19 cellular contexts compared by ENCODE assay signal in the genomic region with DNA sequence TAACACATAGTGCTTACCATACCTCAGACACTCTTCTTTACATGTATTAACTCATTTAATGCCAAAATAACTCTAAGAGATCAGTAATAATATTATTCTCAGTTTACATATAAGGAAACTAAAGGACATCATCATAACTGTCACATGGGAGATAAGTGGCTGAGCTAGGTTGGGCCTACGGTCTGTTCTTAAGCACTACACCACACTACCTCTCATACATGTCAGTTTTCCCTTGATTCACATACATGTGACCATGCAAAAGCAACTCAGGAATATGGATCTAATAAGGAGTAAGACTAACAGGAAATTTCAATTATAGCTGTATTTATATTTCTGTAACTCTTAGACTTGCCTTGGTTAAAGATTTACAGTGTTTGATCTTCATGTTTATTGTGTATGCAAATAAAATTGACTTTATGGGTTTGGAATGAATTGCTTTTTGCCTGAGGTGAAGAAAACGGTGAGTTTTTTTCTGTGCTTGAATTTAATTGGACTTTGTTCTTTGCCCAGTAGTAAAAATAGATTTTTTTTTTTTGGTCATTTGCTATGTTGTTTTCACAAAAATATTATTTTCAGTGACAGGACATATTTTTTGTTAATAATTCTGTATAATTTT.
DNase-seq lines count a peak whose midpoint lies in the region; ATAC-seq, FAIRE-seq and TF ChIP-seq lines count a peak whose summit lies in the region.
"Had no signal": no experiment of that assay in that cellular context is flagged by ENCODE, and none has a peak within 500 bp of the region (broad histone marks: within the 10 kb centered on the region; RNA-seq: fewer than 3 reads in every experiment).

No MANE protein-coding gene starts in this region.

- H3K27me3 ChIP-seq in hepatocyte, result no peaks in the 10 kb centered on the region
- H3K27me3 ChIP-seq in osteoblast (ENCODE audit: insufficient read depth, low read length), result no peaks in the 10 kb centered on the region

- no peaks in the 10 kb centered on the region for H3K27me3 Mint-ChIP-seq in stimulated activated memory B cell treated with anti-CD40 and anti-IgM and Interleukin-4, amounts not matched to agents 10 μg/mL and 1 μg/mL and 100 μg/mL, for 72 hours
- H3K27me3 Mint-ChIP-seq: B cell had no signal

- DNase-seq in A549 (ENCODE audit: low read depth in 1 of 2, low spot score in 1 of 2), result no peak
- peak; percentile 38 for DNase-seq in NCI-H526 treated with DMSO at 0.1 percent for 48 hours (lab: John Stamatoyannopoulos, UW)
- DNase-seq in hepatocyte (ENCODE audit: low spot score), result no peak
- DNase-seq in osteoblast (ENCODE audit: insufficient read length, low spot score, missing footprints), result peak; percentile 6
- no peak for DNase-seq in COLO829 (ENCODE audit: low spot score)
- DNase-seq in NCI-H1930 (lab: John Stamatoyannopoulos, UW), result no peak
- DNase-seq: DMS79, H7, MV-4-11, NCI-H1105 treated with DMSO at 0.1 percent for 48 hours, NCI-H2081 treated with DMSO at 0.1 percent for 48 hours, NCI-H2171 treated with DMSO at 0.1 percent for 48 hours, NCI-H446, Right ventricle myocardium superior had no signal

- no peak for TF ChIP-seq POLR2A in A549 (IDR thresholded peaks at IDR 0.05; ENCODE audit: low read length)

- H3K9me3 ChIP-seq in A549 (no peaks in the 10 kb centered on the region), hepatocyte (ENCODE audit: low read depth) (no peaks in the 10 kb centered on the region), osteoblast (ENCODE audit: low read depth, low read length) (no peaks in the 10 kb centered on the region)

- POLR2A ChIA-PET in A549 (lab: Yijun Ruan, JAX), result no interaction called here

- no peaks in the 10 kb centered on the region for H3K9me3 Mint-ChIP-seq in stimulated activated memory B cell treated with anti-CD40 and anti-IgM and Interleukin-4, amounts not matched to agents 10 μg/mL and 1 μg/mL and 100 μg/mL, for 72 hours

- ATAC-seq in A549 (no peak), HG03175 (IDR thresholded peaks at IDR 0.05; ENCODE audit: unreplicated experiment) (no peak)
- ATAC-seq in stimulated activated memory B cell treated with anti-CD40 and anti-IgM and Interleukin-4, amounts not matched to agents 10 μg/mL and 1 μg/mL and 100 μg/mL, for 72 hours, result no peak

- H3K79me2 ChIP-seq in hepatocyte (peaks cover 14% of the 10 kb centered on the region), osteoblast (ENCODE audit: insufficient read depth, low read length) (no peaks in the 10 kb centered on the region)

- H3K27ac ChIP-seq in A549 (no peak overlapping the region), hepatocyte (no peak overlapping the region), osteoblast (ENCODE audit: low read depth, low read length) (no peak overlapping the region)
- H3K27ac ChIP-seq: HL-60, KMS-11 had no signal

- no peak for TF ChIP-seq RAD21 in A549 (conservative IDR thresholded peaks at IDR 0.05 in 1 of 2, IDR thresholded peaks at IDR 0.05 in 1 of 2)

- WGBS in A549 (ENCODE audit: missing lambda C conversion rate), result 70% methylated on average over 2 of the region's 2 CpGs
- 63% methylated on average over 2 of the region's 2 CpGs for WGBS in hepatocyte (ENCODE audit: low lambda C conversion rate, missing lambda C conversion rate)

- H3K4me2 ChIP-seq in A549, result no peak overlapping the region
- H3K4me2 ChIP-seq in hepatocyte, result peak overlapping the region; percentile 7
- H3K4me2 ChIP-seq in osteoblast (ENCODE audit: insufficient read depth, low read length), result no peak overlapping the region
- H3K4me2 ChIP-seq: KMS-11 had no signal

- H3K4me3 ChIP-seq in A549, result no peak overlapping the region
- H3K4me3 ChIP-seq in hepatocyte, result no peak overlapping the region
- no peak overlapping the region for H3K4me3 ChIP-seq in osteoblast (ENCODE audit: insufficient read depth, low read length)

- TF ChIP-seq CTCF in A549 (IDR thresholded peaks at IDR 0.05) (no peak), hepatocyte (IDR thresholded peaks at IDR 0.05; ENCODE audit: poor library complexity) (no peak), osteoblast (IDR thresholded peaks at IDR 0.05; ENCODE audit: extremely low read depth, low read depth, low read length) (no peak)

- H2AFZ ChIP-seq in hepatocyte (no peak overlapping the region), osteoblast (ENCODE audit: low read length) (no peak overlapping the region)

- H4K20me1 ChIP-seq in hepatocyte (ENCODE audit: insufficient read depth, poor library complexity, severe bottlenecking) (no peaks in the 10 kb centered on the region), osteoblast (ENCODE audit: insufficient read depth, low read length) (no peaks in the 10 kb centered on the region)

- FAIRE-seq in A549 (lab: Jason Lieb, UNC), result peak; percentile 36

- CTCF ChIA-PET in A549 (lab: Yijun Ruan, JAX), result no interaction called here

- H3K27ac Mint-ChIP-seq in stimulated activated memory B cell treated with anti-CD40 and anti-IgM and Interleukin-4, amounts not matched to agents 10 μg/mL and 1 μg/mL and 100 μg/mL, for 72 hours, result no peak overlapping the region
- H3K27ac Mint-ChIP-seq: B cell had no signal

- no peak overlapping the region for H3K4me3 Mint-ChIP-seq in stimulated activated memory B cell treated with anti-CD40 and anti-IgM and Interleukin-4, amounts not matched to agents 10 μg/mL and 1 μg/mL and 100 μg/mL, for 72 hours
- H3K4me3 Mint-ChIP-seq: B cell had no signal

- H3K4me1 Mint-ChIP-seq in stimulated activated memory B cell treated with anti-CD40 and anti-IgM and Interleukin-4, amounts not matched to agents 10 μg/mL and 1 μg/mL and 100 μg/mL, for 72 hours, result no peaks in the 10 kb centered on the region
- H3K4me1 Mint-ChIP-seq: B cell had no signal

- H3K4me1 ChIP-seq in A549, result 0 out of 3 replicates have a peak, but pooled peaks cover 3% of the 10 kb centered on the region
- no peaks in the 10 kb centered on the region for H3K4me1 ChIP-seq in hepatocyte (ENCODE audit: insufficient read depth)
- no peaks in the 10 kb centered on the region for H3K4me1 ChIP-seq in osteoblast (ENCODE audit: insufficient read depth, low read length)

- TF ChIP-seq EP300 in A549 (IDR thresholded peaks at IDR 0.05), result no peak

- H3K36me3 Mint-ChIP-seq in stimulated activated memory B cell treated with anti-CD40 and anti-IgM and Interleukin-4, amounts not matched to agents 10 μg/mL and 1 μg/mL and 100 μg/mL, for 72 hours, result peaks cover 41% of the 10 kb centered on the region

- no peaks in the 10 kb centered on the region for H3K9me2 ChIP-seq in hepatocyte (replicated peaks; ENCODE audit: insufficient read depth)

- H3K36me3 ChIP-seq in hepatocyte (replicated peaks; ENCODE audit: insufficient read depth, low read depth) (no peaks in the 10 kb centered on the region), osteoblast (ENCODE audit: insufficient read depth, low read length) (peaks cover 15% of the 10 kb centered on the region)

TF ChIP-seq in A549, 52 proteins besides CTCF, POLR2A, EP300 and RAD21 (continues in another document):
- TF ChIP-seq MAFK (IDR thresholded peaks at IDR 0.05; ENCODE audit: partially characterized antibody), result no peak
- no peak for TF ChIP-seq CHD4 (IDR thresholded peaks at IDR 0.05; ENCODE audit: borderline replicate concordance)
- no peak for TF ChIP-seq CEBPB (IDR thresholded peaks at IDR 0.05)
- TF ChIP-seq E2F6 (IDR thresholded peaks at IDR 0.05; ENCODE audit: borderline replicate concordance, low read depth), result no peak
- TF ChIP-seq FOXS1 (CRISPR knock-in tag; IDR thresholded peaks at IDR 0.05), result no peak
- no peak for TF ChIP-seq JUNB (IDR thresholded peaks at IDR 0.05)
- TF ChIP-seq SREBF2 (IDR thresholded peaks at IDR 0.05), result no peak
- no peak for TF ChIP-seq GATA3 (IDR thresholded peaks at IDR 0.05; ENCODE audit: borderline replicate concordance)
- no peak for TF ChIP-seq HMGXB4 (CRISPR knock-in tag; IDR thresholded peaks at IDR 0.05; ENCODE audit: borderline replicate concordance)
- no peak for TF ChIP-seq EHMT2 (IDR thresholded peaks at IDR 0.05; ENCODE audit: low read depth)

Comparison
In these comparisons a context has a peak if more than half of its experiments do, and no peak if none do; other contexts are left out.
1. DNase-seq: peak in NCI-H526 treated with DMSO at 0.1 percent for 48 hours (single experiment) and osteoblast (single experiment); none in A549 (0 of 2), hepatocyte (single experiment), COLO829 (single experiment) and NCI-H1930 (0 of 2).